Comparison of ENCODE assay signal across 8 cellular contexts in the genomic region with DNA sequence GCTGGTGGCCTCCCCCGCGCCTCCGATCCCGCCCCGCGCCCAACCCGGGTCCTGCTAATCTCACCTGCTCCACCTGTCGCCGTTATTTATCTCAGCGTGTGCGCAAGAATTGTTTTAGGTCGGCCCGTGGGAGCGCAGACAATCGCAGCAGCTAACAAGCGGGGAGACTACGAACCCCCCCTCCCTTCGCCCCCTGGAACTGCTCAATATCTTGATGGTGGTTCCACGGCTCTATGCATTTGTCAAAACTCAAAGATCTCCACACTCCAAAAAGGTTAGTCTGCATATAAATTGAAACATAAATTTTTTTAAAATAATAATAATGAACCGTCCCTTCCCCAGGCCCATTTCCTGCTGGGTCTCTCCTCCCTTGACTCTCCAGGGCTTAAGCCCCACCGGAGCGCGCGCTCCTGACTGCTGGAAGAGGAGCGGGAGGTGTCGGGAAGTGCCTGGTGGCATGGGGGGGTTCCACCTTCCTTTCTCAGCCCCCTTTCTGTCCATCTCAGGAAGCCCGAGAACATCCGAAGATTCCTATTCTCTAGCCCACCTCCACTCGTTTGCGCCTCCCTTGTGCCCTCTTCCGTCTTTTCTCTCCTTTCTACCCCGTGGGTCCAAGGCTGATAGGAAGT. TPM values are rescaled to one million over a fixed set of nuclear protein-coding genes. Genes with fewer than 3 reads are reported as not detected.
DNase-seq lines count a peak whose midpoint lies in the region; ATAC-seq and TF ChIP-seq lines count a peak whose summit lies in the region.

No MANE protein-coding gene starts in this region.

- H3F3A ChIP-seq in neural cell (ENCODE audit: insufficient read depth, low read length, poor library complexity, severe bottlenecking) = no peaks in the 10 kb centered on the region

- TF ChIP-seq CTCF in Peyer's patch (IDR thresholded peaks at IDR 0.05) = no peak
- TF ChIP-seq CTCF in colonic mucosa (IDR thresholded peaks at IDR 0.05) = no peak
- no peak for TF ChIP-seq CTCF in neural cell (IDR thresholded peaks at IDR 0.05; ENCODE audit: poor library complexity, severe bottlenecking)

- no peaks in the 10 kb centered on the region for H4K20me1 ChIP-seq in neural cell (ENCODE audit: insufficient read depth)

- H3K4me1 ChIP-seq in Peyer's patch (peaks cover 0 to 41% (median 7%) of the 10 kb centered on the region in 4 donors), colonic mucosa (peaks cover 7% of the 10 kb centered on the region)

- TF ChIP-seq POLR2A in Peyer's patch (IDR thresholded peaks at IDR 0.05) = no peak

- peaks cover 15% of the 10 kb centered on the region for H3K79me2 ChIP-seq in neural cell (replicated peaks; ENCODE audit: insufficient read depth, low read length)

- H3K4me2 ChIP-seq in neural cell (ENCODE audit: low read length) = peak overlapping the region; percentile 14

- peak overlapping the region in 2 of 4 donors; percentile 4 to 50 for H3K27ac ChIP-seq in Peyer's patch
- no peak overlapping the region for H3K27ac ChIP-seq in colonic mucosa
- no peak overlapping the region for H3K27ac ChIP-seq in neural cell (ENCODE audit: low read length)

- H3K27me3 ChIP-seq in Peyer's patch = peaks cover 0 to 18% of the 10 kb centered on the region in 2 donors
- H3K27me3 ChIP-seq in colonic mucosa = peaks cover 56% of the 10 kb centered on the region
- peaks cover 47% of the 10 kb centered on the region for H3K27me3 ChIP-seq in neural cell (ENCODE audit: insufficient read depth, low read depth, low read length)

- no peak for TF ChIP-seq RAD21 in neural cell (conservative IDR thresholded peaks at IDR 0.05)

- H3K9me3 ChIP-seq in Peyer's patch = no peaks in the 10 kb centered on the region
- H3K9me3 ChIP-seq in colonic mucosa = no peaks in the 10 kb centered on the region
- no peaks in the 10 kb centered on the region for H3K9me3 ChIP-seq in neural cell (ENCODE audit: low read length)

- peak; percentile 90 for DNase-seq in NCI-H1105 (lab: John Stamatoyannopoulos, UW)
- no peak for DNase-seq in NCI-H1105 treated with DMSO at 0.1 percent for 48 hours (lab: John Stamatoyannopoulos, UW)
- peak in 1 of 3 donors; percentile 37 for DNase-seq in Peyer's patch
- no peak for DNase-seq in colonic mucosa
- no peak for DNase-seq in NCI-H2081 treated with DMSO at 0.1 percent for 48 hours (lab: John Stamatoyannopoulos, UW)

- H3K9me2 ChIP-seq in neural cell (ENCODE audit: insufficient read depth, low read length) = no peaks in the 10 kb centered on the region

- H3K36me3 ChIP-seq in Peyer's patch = no peaks in the 10 kb centered on the region
- no peaks in the 10 kb centered on the region for H3K36me3 ChIP-seq in colonic mucosa
- H3K36me3 ChIP-seq in neural cell (ENCODE audit: insufficient read depth, low read length) = no peaks in the 10 kb centered on the region

- ATAC-seq in HG02884 (IDR thresholded peaks at IDR 0.05; ENCODE audit: unreplicated experiment) (no peak), HG02870 (IDR thresholded peaks at IDR 0.05; ENCODE audit: unreplicated experiment) (no peak)

- no peak overlapping the region for H3K9ac ChIP-seq in colonic mucosa (ENCODE audit: low read depth in 2 of 2, low read length in 2 of 2)
- H3K9ac ChIP-seq in neural cell (ENCODE audit: low read length) = peak overlapping the region; percentile 57

- intact Hi-C loops in colonic mucosa (cut with DNase I) = loop anchor here (10.0 kb wide), 1 partner anchor 796 kb away; no protein-coding TSS in a partner anchor

- no peak overlapping the region for H2AFZ ChIP-seq in neural cell (ENCODE audit: low read depth, low read length)

- H3K4me3 ChIP-seq in Peyer's patch (peak overlapping the region; percentile 34 to 75 (median 66)), colonic mucosa (peak overlapping the region; percentile 65), neural cell (ENCODE audit: low read length) (peak overlapping the region; percentile 79)

- TF ChIP-seq EP300 in neural cell (conservative IDR thresholded peaks at IDR 0.05; ENCODE audit: poor library complexity, severe bottlenecking) = no peak

TF ChIP-seq in neural cell, 6 proteins besides CTCF, POLR2A, EP300 and RAD21:
- TF ChIP-seq SMC3 (conservative IDR thresholded peaks at IDR 0.05; ENCODE audit: poor library complexity) (no peak), MXI1 (conservative IDR thresholded peaks at IDR 0.05; ENCODE audit: poor library complexity, severe bottlenecking) (no peak)

RNA-seq across cellular contexts. Expression of a gene that starts 1.6 kb away (rescaled TPM):
- total RNA-seq in Peyer's patch (1 to 10 TPM in 3 of 4 donors, under 1 TPM in 1; 0.35 to 4.3 (median 4.1) TPM), colonic mucosa (1 to 10 TPM; 2.3 to 2.5 TPM)
- polyA plus RNA-seq in neural cell = 4.3 and 6.2 TPM in 2 replicates
- polyA minus RNA-seq in neural cell = 11.2 and 14.0 TPM in 2 replicates
